ENCODE assay signal across 8 cellular contexts in the genomic region with DNA sequence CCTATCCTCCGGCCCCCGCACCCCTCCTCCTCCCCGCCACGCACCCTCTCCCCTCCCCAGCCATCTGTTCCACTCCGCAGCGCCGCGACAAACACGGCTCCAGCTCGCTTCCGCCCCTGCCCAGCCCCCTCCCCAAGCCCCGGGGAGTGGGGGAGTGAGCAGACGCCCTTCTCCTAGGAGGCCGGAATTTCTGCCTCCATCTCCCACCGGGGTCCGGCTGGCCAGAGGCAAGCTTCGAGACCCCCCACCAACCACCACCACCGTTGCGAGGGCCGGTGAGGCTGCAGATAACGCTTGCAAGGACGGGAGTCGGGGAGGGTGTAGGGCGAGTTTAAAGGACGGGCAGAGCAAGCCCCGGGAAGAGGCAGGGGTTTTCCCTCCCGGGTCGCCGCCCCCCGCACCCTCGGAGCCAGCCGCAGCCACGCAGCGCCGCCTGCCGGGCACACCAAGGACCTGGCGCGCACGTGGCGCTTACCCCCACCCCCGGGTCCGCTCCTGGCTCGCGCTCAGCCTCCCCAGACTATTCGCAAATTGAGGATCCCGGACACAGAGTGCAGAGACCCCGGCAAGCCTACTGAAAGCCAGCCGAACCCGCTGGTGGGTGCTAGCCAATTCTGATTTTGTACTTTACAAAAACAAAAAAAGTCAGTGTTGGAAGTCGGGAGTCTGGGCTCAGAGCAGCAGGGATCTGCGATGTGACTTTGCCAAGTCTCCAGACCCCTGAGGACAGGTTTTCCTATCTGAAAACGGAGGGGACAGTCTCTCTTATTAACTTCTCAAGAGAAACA. TPM values are rescaled to one million over a fixed set of nuclear protein-coding genes. Genes with fewer than 3 reads are reported as not detected.
A peak's percentile ranks its signal among the peaks of the same experiment; 100 is the strongest.
DNase-seq lines count a peak whose midpoint lies in the region; TF ChIP-seq lines count a peak whose summit lies in the region.

No MANE protein-coding gene starts in this region.

- H3K4me3 ChIP-seq in epithelial cell of proximal tubule (ENCODE audit: low read depth, low read length) (peak overlapping the region; percentile 52), neutrophil (ENCODE audit: low read depth in 1 of 2, low read length in 1 of 2) (peak overlapping the region; percentile 48 to 61), vagina (peak overlapping the region; percentile 20 to 31)

- H3K9me3 ChIP-seq in neutrophil (no peaks in the 10 kb centered on the region), vagina (no peaks in the 10 kb centered on the region)

- H3K27me3 ChIP-seq in neutrophil (peaks cover 15% of the 10 kb centered on the region), vagina (no peaks in the 10 kb centered on the region)

- no peak for TF ChIP-seq POLR2A in vagina (IDR thresholded peaks at IDR 0.05)

- intact Hi-C loops in vagina (cut with DNase I), result no loop called here

- H3K4me1 ChIP-seq in neutrophil (ENCODE audit: control insufficient read depth in 1 of 2, insufficient read depth in 1 of 2, low read depth in 1 of 2, low read length in 1 of 2), result peaks cover 55 to 60% of the 10 kb centered on the region in 2 experiments
- H3K4me1 ChIP-seq in vagina, result peaks cover 16% of the 10 kb centered on the region

- H3K36me3 ChIP-seq in neutrophil (no peaks in the 10 kb centered on the region), vagina (peaks cover 0 to 22% of the 10 kb centered on the region in 2 donors)

- TF ChIP-seq CTCF in epithelial cell of proximal tubule (conservative IDR thresholded peaks at IDR 0.05; ENCODE audit: low read depth, low read length), result peak; percentile 67
- TF ChIP-seq CTCF in neutrophil (IDR thresholded peaks at IDR 0.05), result peak; percentile 59
- peak in 2 of 3 experiments; percentile 38 to 45 for TF ChIP-seq CTCF in vagina (IDR thresholded peaks at IDR 0.05)

- H3K27ac ChIP-seq in neutrophil (no peak overlapping the region), vagina (no peak overlapping the region)

- DNase-seq in NOMO-1 (lab: John Stamatoyannopoulos, UW; ENCODE audit: unreplicated experiment in 2 of 2) (peak; percentile 61 to 79), NOMO-1 treated with dmso at 0.1 percent for 144 hours (lab: John Stamatoyannopoulos, UW; ENCODE audit: unreplicated experiment) (no peak), NCI-H1694 treated with DMSO at 0.1 percent for 48 hours (lab: John Stamatoyannopoulos, UW) (peak; percentile 53), epithelial cell of proximal tubule (ENCODE audit: low read depth) (no peak), vagina (ENCODE audit: extremely low spot score in 2 of 2) (no peak), cortex of kidney (lab: John Stamatoyannopoulos, UW) (no peak)
- DNase-seq in activated CD8-positive, alpha-beta memory T cell treated with anti-CD3 and anti-CD28 coated beads for 4 hours (ENCODE audit: low read depth in 2 of 2), result peak; percentile 47 to 62

RNA-seq across cellular contexts. Expression of a gene that starts 22.6 kb away (rescaled TPM):
- 0.98 TPM in 1 of 2 replicates, not detected in the other for total RNA-seq in epithelial cell of proximal tubule
- 2.0 TPM for total RNA-seq in vagina

RNA-seq across cellular contexts. Expression of a gene that starts 32.5 kb away (rescaled TPM):
- 3.6 and 9.0 TPM in 2 replicates for total RNA-seq in epithelial cell of proximal tubule
- total RNA-seq in vagina, result 22.6 TPM

RNA-seq across cellular contexts. Expression of a gene that starts 47.6 kb away (rescaled TPM):
- total RNA-seq in epithelial cell of proximal tubule (43.1 and 89.1 TPM in 2 replicates), vagina (45.2 TPM)

RNA-seq across cellular contexts. Expression of a gene that starts 54.4 kb away (rescaled TPM):
- total RNA-seq in epithelial cell of proximal tubule (not detected in 2 replicates), vagina (not detected)

RNA-seq across cellular contexts. Expression of a gene that starts 56.1 kb away (rescaled TPM):
- total RNA-seq in epithelial cell of proximal tubule (66.0 and 127 TPM in 2 replicates), vagina (53.5 TPM)

Comparison
In these comparisons a context has a peak if more than half of its experiments do, and no peak if none do; other contexts are left out.
1. DNase-seq: peak in NOMO-1 (2 of 2), NCI-H1694 treated with DMSO at 0.1 percent for 48 hours (single experiment) and activated CD8-positive, alpha-beta memory T cell treated with anti-CD3 and anti-CD28 coated beads for 4 hours (2 of 2); none in NOMO-1 treated with dmso at 0.1 percent for 144 hours (single experiment), epithelial cell of proximal tubule (single experiment), vagina (0 of 2) and cortex of kidney (single experiment).
2. Peak in every context shown above with its lines, with median percentiles within 50 percentile points of each other: H3K4me3 ChIP-seq and CTCF ChIP-seq.